Comparison of ENCODE assay signal across 20 cellular contexts in the genomic region with DNA sequence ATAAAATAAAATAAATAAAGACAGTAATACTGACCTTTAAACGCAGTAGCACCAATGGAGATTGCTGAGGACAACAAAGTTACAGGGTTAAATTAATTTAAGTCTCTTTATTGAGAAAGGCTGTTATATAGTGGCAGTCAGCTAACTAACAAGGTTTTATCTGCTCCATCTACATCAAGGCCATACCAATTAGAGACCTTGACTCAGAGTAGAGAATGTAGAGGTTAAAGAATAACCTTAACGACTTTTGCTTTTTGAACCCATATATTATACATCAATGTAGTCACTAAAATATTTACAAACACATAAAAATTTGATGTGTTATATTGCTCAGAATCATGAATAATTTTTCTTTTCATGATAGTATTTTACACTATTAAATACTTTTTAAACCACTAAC. TPM values are rescaled to one million over a fixed set of nuclear protein-coding genes. Genes with fewer than 3 reads are reported as not detected.
A peak's percentile ranks its signal among the peaks of the same experiment; 100 is the strongest.
DNase-seq lines count a peak whose midpoint lies in the region; ATAC-seq, FAIRE-seq and TF ChIP-seq lines count a peak whose summit lies in the region.
"Had no signal": no experiment of that assay in that cellular context is flagged by ENCODE, and none has a peak within 500 bp of the region (broad histone marks: within the 10 kb centered on the region; RNA-seq: fewer than 3 reads in every experiment).

No MANE protein-coding gene starts in this region.

- WGBS in HepG2 (ENCODE audit: low lambda C conversion rate), result 64% methylated on average over 2 of the region's 2 CpGs
- WGBS in right lobe of liver (ENCODE audit: insufficient coverage, low coverage, low lambda C conversion rate, missing lambda C conversion rate), result 72% methylated on average over 2 of the region's 2 CpGs

- TF ChIP-seq POLR2A in HepG2 (IDR thresholded peaks at IDR 0.05; ENCODE audit: insufficient read depth in 1 of 2, low read depth in 2 of 2, low read length in 2 of 2), result no peak
- no peak for TF ChIP-seq POLR2A in right lobe of liver (IDR thresholded peaks at IDR 0.05)

- peaks cover 8% of the 10 kb centered on the region for H3K36me3 Mint-ChIP-seq in T-helper 17 cell (ENCODE audit: low read depth)

- H3K79me2 ChIP-seq in HepG2 (ENCODE audit: insufficient read depth, low read length), result peaks cover 27% of the 10 kb centered on the region

- CTCF ChIA-PET in HepG2 (lab: Yijun Ruan, JAX; ENCODE audit: low intra/inter-chr PET ratio, low total read pairs), result no interaction called here

- intact Hi-C loops in HepG2 (cut with micrococcal nuclease; ENCODE audit: unreplicated experiment), result no loop called here
- intact Hi-C loops in right lobe of liver (cut with DNase I), result no loop called here
- intact Hi-C loops in mucosa of descending colon (cut with DNase I, micrococcal nuclease), result no loop called here

- no peak overlapping the region for H2AFZ ChIP-seq in HepG2 (ENCODE audit: low read length)

- no peak overlapping the region for H3K4me2 ChIP-seq in HepG2 (ENCODE audit: low read depth, low read length)
- H3K4me2 ChIP-seq: A549; BLaER1 treated with 17β-estradiol and CSF1 and Interleukin-3, amounts not matched to agents 10 nM and 100 nM had no signal

- H3K4me3 Mint-ChIP-seq in T-helper 17 cell, result no peak overlapping the region
- H3K4me3 Mint-ChIP-seq: B cell; CD4-positive, alpha-beta T cell; CD8-positive, alpha-beta T cell had no signal

- no peaks in the 10 kb centered on the region for H4K20me1 ChIP-seq in HepG2 (ENCODE audit: insufficient read depth, low read length)

- peak; percentile 10 for DNase-seq in HepG2 (ENCODE audit: low spot score)
- no peak for DNase-seq in right lobe of liver
- no peak for DNase-seq in mucosa of descending colon
- DNase-seq in SW 1271 (lab: John Stamatoyannopoulos, UW), result no peak
- DNase-seq in T-helper 17 cell, result no peak
- DNase-seq: AML-193; Caco-2; Calu3; CD4-positive, alpha-beta T cell; CD8-positive, alpha-beta T cell; DMS79 treated with DMSO at 0.1 percent for 48 hours; GF-D8 had no signal

- POLR2A ChIA-PET in HepG2 (lab: Yijun Ruan, JAX), result no interaction called here

- H3K27me3 ChIP-seq in HepG2 (ENCODE audit: control insufficient read depth in 1 of 2, insufficient read depth in 2 of 2, low read length in 2 of 2), result no peaks in the 10 kb centered on the region
- no peaks in the 10 kb centered on the region for H3K27me3 ChIP-seq in right lobe of liver
- H3K27me3 ChIP-seq: BLaER1 treated with 17β-estradiol and CSF1 and Interleukin-3, amounts not matched to agents 10 nM and 100 nM had no signal

- no peak for TF ChIP-seq CTCF in HepG2 (CRISPR knock-in tag; IDR thresholded peaks at IDR 0.05)
- TF ChIP-seq CTCF in right lobe of liver (IDR thresholded peaks at IDR 0.05), result no peak
- TF ChIP-seq CTCF in mucosa of descending colon (IDR thresholded peaks at IDR 0.05), result no peak

- peaks cover 15% of the 10 kb centered on the region for H3K4me1 ChIP-seq in HepG2 (ENCODE audit: insufficient read depth, low read length)
- H3K4me1 ChIP-seq in right lobe of liver, result peaks cover 0 to 4% (median 0%) of the 10 kb centered on the region in 4 donors
- H3K4me1 ChIP-seq in mucosa of descending colon (ENCODE audit: low read depth), result peaks cover 3% of the 10 kb centered on the region
- H3K4me1 ChIP-seq: A549 had no signal

- TF ChIP-seq EP300 in HepG2 (IDR thresholded peaks at IDR 0.05; ENCODE audit: low read depth in 2 of 2, low read length in 2 of 2) (no peak), HepG2 (CRISPR knock-in tag; IDR thresholded peaks at IDR 0.05; ENCODE audit: borderline replicate concordance) (no peak)

- BruUV-seq in HepG2 (replicated peaks; lab: Mats Ljungman, UMichigan), result no TSS peak

- no peak overlapping the region for H3K27ac Mint-ChIP-seq in T-helper 17 cell
- H3K27ac Mint-ChIP-seq: B cell; CD4-positive, alpha-beta T cell; CD8-positive, alpha-beta T cell had no signal

- no peaks in the 10 kb centered on the region for H3K9me3 ChIP-seq in HepG2 (ENCODE audit: low read length)
- H3K9me3 ChIP-seq in right lobe of liver, result no peaks in the 10 kb centered on the region
- no peaks in the 10 kb centered on the region for H3K9me3 ChIP-seq in mucosa of descending colon
- H3K9me3 ChIP-seq in T-helper 17 cell (ENCODE audit: control insufficient read depth, low read length, poor library complexity, severe bottlenecking), result no peaks in the 10 kb centered on the region
- H3K9me3 ChIP-seq: A549 had no signal

- H3K36me3 ChIP-seq in HepG2 (replicated peaks in 1 of 2; ENCODE audit: control insufficient read depth in 1 of 2, insufficient read depth in 2 of 2, low read length in 2 of 2) (no peaks in the 10 kb centered on the region), right lobe of liver (no peaks in the 10 kb centered on the region), mucosa of descending colon (ENCODE audit: low read depth) (no peaks in the 10 kb centered on the region)

- no peaks in the 10 kb centered on the region for H3K27me3 Mint-ChIP-seq in T-helper 17 cell
- H3K27me3 Mint-ChIP-seq: B cell; CD4-positive, alpha-beta T cell had no signal

- H3K27ac ChIP-seq in HepG2 (ENCODE audit: extremely low read length, insufficient read depth, low read length) (no peak overlapping the region), right lobe of liver (no peak overlapping the region)
- H3K27ac ChIP-seq: 22Rv1; A549; BLaER1 treated with 17β-estradiol and CSF1 and Interleukin-3, amounts not matched to agents 10 nM and 100 nM; C4-2B had no signal

- peaks cover 37% of the 10 kb centered on the region for H3K4me1 Mint-ChIP-seq in T-helper 17 cell

- in situ Hi-C loops in HepG2 (cut with HindIII; ENCODE audit: extremely low pct_ligation_motif_present, low pct_unique_long_range_greater_than_20kb), result no loop called here

- H3K4me3 ChIP-seq in HepG2 (replicated peaks in 1 of 3; ENCODE audit: insufficient read depth in 1 of 3, low read depth in 2 of 3, low read length in 3 of 3), result no peak overlapping the region
- no peak overlapping the region for H3K4me3 ChIP-seq in right lobe of liver
- H3K4me3 ChIP-seq in mucosa of descending colon, result no peak overlapping the region
- H3K4me3 ChIP-seq: A549; BLaER1 treated with 17β-estradiol and CSF1 and Interleukin-3, amounts not matched to agents 10 nM and 100 nM had no signal

- FAIRE-seq in HepG2 (lab: Jason Lieb, UNC), result no peak
- FAIRE-seq: A549, D721Med, GM12891, GM19239 had no signal

- ATAC-seq in HepG2 (peak; percentile 47), right lobe of liver (no peak), mucosa of descending colon (peak; percentile 41), T-helper 17 cell (no peak)
- ATAC-seq: A549; CD8-positive, alpha-beta T cell had no signal

- H3K9ac ChIP-seq in HepG2 (ENCODE audit: insufficient read depth, low read depth, low read length), result no peak overlapping the region
- H3K9ac ChIP-seq: BLaER1 treated with 17β-estradiol and CSF1 and Interleukin-3, amounts not matched to agents 10 nM and 100 nM had no signal

- no peak for TF ChIP-seq RAD21 in HepG2 (CRISPR knock-in tag; IDR thresholded peaks at IDR 0.05)

TF ChIP-seq in HepG2, 621 proteins besides CTCF, POLR2A, EP300 and RAD21 (continues in another document):
- TF ChIP-seq ZEB1 (IDR thresholded peaks at IDR 0.05; ENCODE audit: insufficient replicate concordance, low read depth) (no peak), SIX4 (CRISPR knock-in tag; IDR thresholded peaks at IDR 0.05) (no peak), ZNF580 (CRISPR knock-in tag; IDR thresholded peaks at IDR 0.05; ENCODE audit: borderline replicate concordance, low read depth) (no peak), MIXL1 (CRISPR knock-in tag; IDR thresholded peaks at IDR 0.05) (0 out of 2 replicates have a peak, but pooled peaks have one; percentile 61), ZNF670 (CRISPR knock-in tag; IDR thresholded peaks at IDR 0.05; ENCODE audit: borderline replicate concordance) (no peak), ZSCAN29 (CRISPR knock-in tag; conservative IDR thresholded peaks at IDR 0.05) (no peak), ZNF567 (CRISPR knock-in tag; IDR thresholded peaks at IDR 0.05; ENCODE audit: borderline replicate concordance) (no peak)

RNA-seq across cellular contexts. Expression of gene OSBPL8, which starts 21.6 kb away (rescaled TPM):
- total RNA-seq in HepG2 (2016; rRNA removed; fragmentation: Illumina TruSeq; extraction: Trizol) (33.9 and 63.9 TPM in 2 replicates), right lobe of liver (10 to 100 TPM; 20.2 to 29.1 (median 24.2) TPM), mucosa of descending colon (10 to 100 TPM; 26.3 to 56.0 (median 26.9) TPM), T-helper 17 cell (100 to 1,000 TPM; 141 to 146 TPM)
- 1.7 and 2.8 TPM in 2 replicates for total RNA-seq in HepG2 (2016; cell fraction: cytosol; rRNA removed; fragmentation: Illumina TruSeq; extraction: Trizol; ENCODE audit: low read depth)
- total RNA-seq in HepG2 (2016; cell fraction: insoluble cytoplasmic fraction; rRNA removed; fragmentation: Illumina TruSeq; extraction: Trizol), result 35.4 and 60.8 TPM in 2 replicates
- 15.8 and 18.9 TPM in 2 replicates for total RNA-seq in HepG2 (2016; cell fraction: membrane; rRNA removed; fragmentation: Illumina TruSeq; extraction: Trizol)
- 38.8 and 43.9 TPM in 2 replicates for total RNA-seq in HepG2 (2016; cell fraction: nucleus; rRNA removed; fragmentation: Illumina TruSeq; extraction: Trizol)
- 8.5 and 11.0 TPM in 2 replicates for polyA plus RNA-seq in HepG2 (2011; rRNA removed)
- 7.6 and 7.8 TPM in 2 replicates for polyA plus RNA-seq in HepG2 (2011; cell fraction: cytosol; rRNA removed)
- polyA plus RNA-seq in HepG2 (2011; cell fraction: nucleus; rRNA removed), result 10.7 and 16.3 TPM in 2 replicates
- 12.4 and 15.4 TPM in 2 replicates for polyA plus RNA-seq in HepG2 (2012)
- 0.52 and 0.65 TPM in 2 replicates for polyA plus RNA-seq in HepG2 (2016; cell fraction: cytosol; fragmentation: Illumina TruSeq; extraction: Trizol; ENCODE audit: low read depth)
- polyA plus RNA-seq in HepG2 (2016; cell fraction: insoluble cytoplasmic fraction; fragmentation: Illumina TruSeq; extraction: Trizol; ENCODE audit: low read depth), result 32.6 and 35.8 TPM in 2 replicates
- 4.1 and 4.4 TPM in 2 replicates for polyA plus RNA-seq in HepG2 (2016; cell fraction: membrane; fragmentation: Illumina TruSeq; extraction: Trizol; ENCODE audit: low read depth)
- polyA plus RNA-seq in HepG2 (2016; cell fraction: nucleus; fragmentation: Illumina TruSeq; extraction: Trizol; ENCODE audit: insufficient read depth, low read depth), result 20.5 and 21.9 TPM in 2 replicates
- 26.3 and 32.1 TPM in 2 replicates for polyA minus RNA-seq in HepG2 (2011; rRNA and poly(A)+ RNA removed; ENCODE audit: low replicate concordance)
- polyA minus RNA-seq in HepG2 (2011; cell fraction: cytosol; rRNA and poly(A)+ RNA removed), result 30.4 and 34.6 TPM in 2 replicates
- polyA minus RNA-seq in HepG2 (2011; cell fraction: nucleus; rRNA and poly(A)+ RNA removed), result 95.4 and 95.7 TPM in 2 replicates

Comparison
In these comparisons a context has a peak if more than half of its experiments do, and no peak if none do; other contexts are left out.
1. ATAC-seq: peak in HepG2 (single experiment) and mucosa of descending colon (single experiment); none in right lobe of liver (0 of 4) and T-helper 17 cell (single experiment).